27 cellular contexts compared by ENCODE assay signal in the genomic region with DNA sequence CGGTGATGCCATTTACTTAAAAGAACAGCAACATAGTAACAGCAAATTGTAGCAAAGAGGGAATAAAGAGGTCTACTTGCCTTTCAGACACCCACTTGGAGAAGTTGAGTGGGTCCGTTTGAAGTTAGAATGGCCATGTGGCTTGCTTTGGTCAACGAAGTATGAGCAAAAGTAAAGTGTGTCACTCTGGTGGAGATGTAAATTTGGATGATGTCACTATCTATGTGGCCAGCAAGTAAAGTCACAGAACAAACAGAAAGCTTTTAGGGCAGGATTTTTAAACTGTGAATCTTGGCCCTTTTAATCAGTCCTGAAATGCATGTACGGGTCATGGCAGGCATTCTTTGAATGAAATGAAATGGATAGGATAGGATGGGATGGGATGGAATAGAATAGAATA.
"Had no signal": no experiment of that assay in that cellular context is flagged by ENCODE, and none has a peak within 500 bp of the region (broad histone marks: within the 10 kb centered on the region; RNA-seq: fewer than 3 reads in every experiment).

No MANE protein-coding gene starts in this region.

- H3K27ac ChIP-seq: colonic mucosa, coronary artery, dorsolateral prefrontal cortex, epithelial cell of prostate, esophagus muscularis mucosa, esophagus squamous epithelium, foreskin keratinocyte, gastrocnemius medialis, gastroesophageal sphincter, heart left ventricle, heart right ventricle had no signal

- ATAC-seq: effector memory CD8-positive, alpha-beta T cell; esophagus mucosa; foreskin keratinocyte; gastrocnemius medialis; gastroesophageal sphincter; heart left ventricle; heart right ventricle had no signal

- H3K9me3 ChIP-seq: colonic mucosa, esophagus muscularis mucosa, esophagus squamous epithelium, gastrocnemius medialis, gastroesophageal sphincter, heart left ventricle had no signal

- FAIRE-seq: colon, endometrium, endothelial cell of umbilical vein, frontal cortex had no signal

- H3K4me3 ChIP-seq: colonic mucosa, coronary artery, dorsolateral prefrontal cortex, esophagus muscularis mucosa, esophagus squamous epithelium, gastrocnemius medialis, gastroesophageal sphincter, heart left ventricle, heart right ventricle had no signal

- H3K36me3 ChIP-seq: colonic mucosa, esophagus muscularis mucosa, esophagus squamous epithelium, gastrocnemius medialis, gastroesophageal sphincter, heart left ventricle, heart right ventricle had no signal

- H3K4me1 ChIP-seq: colonic mucosa, esophagus muscularis mucosa, esophagus squamous epithelium, foreskin keratinocyte, gastrocnemius medialis, gastroesophageal sphincter, heart left ventricle, heart right ventricle had no signal

- H3K27me3 ChIP-seq: colonic mucosa had no signal

- DNase-seq: colonic mucosa; cortex of kidney; dorsolateral prefrontal cortex; effector CD4-positive, alpha-beta T cell; effector CD8-positive, alpha-beta T cell; effector memory CD4-positive, alpha-beta T cell; effector memory CD8-positive, alpha-beta T cell; endodermal cell; erythroblast; esophagus squamous epithelium; foreskin fibroblast; foreskin keratinocyte; foreskin melanocyte; gastrocnemius medialis; glutamatergic neuron; head of caudate nucleus; heart left ventricle; heart right ventricle had no signal
